ENCODE assay signal across 18 cellular contexts in the genomic region with DNA sequence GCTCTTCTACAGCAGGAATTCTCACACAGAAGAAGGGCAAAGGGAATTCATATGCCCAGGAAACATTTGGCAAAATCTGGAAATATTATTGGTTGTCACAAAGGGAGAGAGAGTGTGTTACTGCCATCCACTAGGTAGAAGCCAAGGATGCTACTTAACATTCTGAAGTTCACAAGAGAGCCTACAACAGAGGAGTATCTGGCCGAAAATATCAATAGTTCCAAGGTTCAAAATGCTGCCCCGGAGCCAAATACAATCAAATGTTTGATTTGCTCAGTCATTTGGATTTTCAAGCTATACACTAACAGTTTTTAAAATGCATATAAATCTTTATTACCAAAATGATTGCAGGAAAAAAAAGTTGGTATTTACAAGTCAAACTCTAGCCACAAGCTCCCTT. TPM values are rescaled to one million over a fixed set of nuclear protein-coding genes. Genes with fewer than 3 reads are reported as not detected.
DNase-seq lines count a peak whose midpoint lies in the region; ATAC-seq and TF ChIP-seq lines count a peak whose summit lies in the region.
"Had no signal": no experiment of that assay in that cellular context is flagged by ENCODE, and none has a peak within 500 bp of the region (broad histone marks: within the 10 kb centered on the region; RNA-seq: fewer than 3 reads in every experiment).

No MANE protein-coding gene starts in this region.

- H3K4me3 ChIP-seq in CD4-positive, CD25-positive, alpha-beta regulatory T cell (ENCODE audit: low read depth, low read length) = no peak overlapping the region
- no peak overlapping the region for H3K4me3 ChIP-seq in coronary artery
- H3K4me3 ChIP-seq: BLaER1, GM12878 had no signal

- intact Hi-C loops in activated CD8-positive, alpha-beta T cell treated with anti-CD3 and anti-CD28 coated beads for 36 hours (cut with micrococcal nuclease) = no loop called here

- no peak for TF ChIP-seq CTCF in activated CD8-positive, alpha-beta T cell treated with anti-CD3 and anti-CD28 coated beads for 36 hours (IDR thresholded peaks at IDR 0.05)
- no peak for TF ChIP-seq CTCF in coronary artery (IDR thresholded peaks at IDR 0.05)

- H3K36me3 ChIP-seq in CD4-positive, CD25-positive, alpha-beta regulatory T cell (ENCODE audit: control insufficient read depth, insufficient read depth, low read length) = peaks cover 60% of the 10 kb centered on the region

- POLR2A ChIA-PET in activated CD8-positive, alpha-beta T cell treated with anti-CD3 and anti-CD28 coated beads, Interleukin-2, amount 10 ng/mL, durations not matched to agents 7 days and 5 days (lab: Charles Lee) = interaction anchor here (0.5 to 1.1 kb wide), 2 partner anchors 16 to 35 kb away, joined by 3 read pairs; no protein-coding TSS in a partner anchor
- POLR2A ChIA-PET in activated CD8-positive, alpha-beta T cell treated with anti-CD3 and anti-CD28 coated beads for 36 hours (lab: Charles Lee) = interaction anchor here (0.6 to 3.2 kb wide), 4 partner anchors 13 to 35 kb away, joined by 3 to 9 read pairs (median 4); no protein-coding TSS in a partner anchor

- peak overlapping the region; percentile 36 for H3K27ac Mint-ChIP-seq in activated CD8-positive, alpha-beta T cell treated with anti-CD3 and anti-CD28 coated beads, Interleukin-2, amount 10 ng/mL, durations not matched to agents 7 days and 5 days
- no peak overlapping the region for H3K27ac Mint-ChIP-seq in activated CD8-positive, alpha-beta T cell treated with anti-CD3 and anti-CD28 coated beads for 36 hours
- peak overlapping the region in 2 of 3 donors; percentile 23 to 81 for H3K27ac Mint-ChIP-seq in CD4-positive, CD25-positive, alpha-beta regulatory T cell
- peak overlapping the region; percentile 43 for H3K27ac Mint-ChIP-seq in stimulated activated naive B cell treated with anti-CD40 and anti-IgM and Interleukin-4, amounts not matched to agents 10 μg/mL and 1 μg/mL and 100 μg/mL, for 72 hours

- H3K27ac ChIP-seq in CD4-positive, CD25-positive, alpha-beta regulatory T cell (ENCODE audit: insufficient read depth, low read length, poor library complexity, severe bottlenecking) = no peak overlapping the region
- no peak overlapping the region for H3K27ac ChIP-seq in coronary artery
- H3K27ac ChIP-seq: BLaER1 had no signal

- H3K9me3 Mint-ChIP-seq in activated CD8-positive, alpha-beta T cell treated with anti-CD3 and anti-CD28 coated beads, Interleukin-2, amount 10 ng/mL, durations not matched to agents 7 days and 5 days (ENCODE audit: insufficient read depth) = no peaks in the 10 kb centered on the region
- no peaks in the 10 kb centered on the region for H3K9me3 Mint-ChIP-seq in activated CD8-positive, alpha-beta T cell treated with anti-CD3 and anti-CD28 coated beads for 36 hours
- H3K9me3 Mint-ChIP-seq in CD4-positive, CD25-positive, alpha-beta regulatory T cell = no peaks in the 10 kb centered on the region
- H3K9me3 Mint-ChIP-seq in stimulated activated naive B cell treated with anti-CD40 and anti-IgM and Interleukin-4, amounts not matched to agents 10 μg/mL and 1 μg/mL and 100 μg/mL, for 72 hours = no peaks in the 10 kb centered on the region
- H3K9me3 Mint-ChIP-seq: CD14-positive monocyte; CD8-positive, alpha-beta memory T cell; H9 had no signal

- DNase-seq in activated CD8-positive, alpha-beta T cell treated with anti-CD3 and anti-CD28 coated beads, Interleukin-2, amount 10 ng/mL, durations not matched to agents 7 days and 5 days = no peak
- no peak for DNase-seq in activated CD8-positive, alpha-beta T cell treated with anti-CD3 and anti-CD28 coated beads for 36 hours
- DNase-seq in CD4-positive, CD25-positive, alpha-beta regulatory T cell = no peak
- DNase-seq in left lobe of liver (ENCODE audit: low spot score) = no peak
- DNase-seq in stimulated activated naive B cell treated with anti-CD40 and anti-IgM and Interleukin-4, amounts not matched to agents 10 μg/mL and 1 μg/mL and 100 μg/mL, for 72 hours = no peak
- no peak for DNase-seq in coronary artery (ENCODE audit: low spot score)
- no peak for DNase-seq in NCI-H2196 (lab: John Stamatoyannopoulos, UW; ENCODE audit: unreplicated experiment)
- DNase-seq: 8988T; CD8-positive, alpha-beta memory T cell; COR-L47; DMS 273 treated with DMSO at 0.1 percent for 48 hours; DMS53; DND-41; EL; H9 had no signal

- H3K27me3 ChIP-seq in CD4-positive, CD25-positive, alpha-beta regulatory T cell (ENCODE audit: control insufficient read depth, insufficient read depth, low read length) = no peaks in the 10 kb centered on the region
- H3K27me3 ChIP-seq: BLaER1 had no signal

- no peaks in the 10 kb centered on the region for H3K27me3 Mint-ChIP-seq in activated CD8-positive, alpha-beta T cell treated with anti-CD3 and anti-CD28 coated beads, Interleukin-2, amount 10 ng/mL, durations not matched to agents 7 days and 5 days (ENCODE audit: low read depth)
- H3K27me3 Mint-ChIP-seq in activated CD8-positive, alpha-beta T cell treated with anti-CD3 and anti-CD28 coated beads for 36 hours = no peaks in the 10 kb centered on the region
- H3K27me3 Mint-ChIP-seq in CD4-positive, CD25-positive, alpha-beta regulatory T cell = no peaks in the 10 kb centered on the region
- no peaks in the 10 kb centered on the region for H3K27me3 Mint-ChIP-seq in stimulated activated naive B cell treated with anti-CD40 and anti-IgM and Interleukin-4, amounts not matched to agents 10 μg/mL and 1 μg/mL and 100 μg/mL, for 72 hours
- H3K27me3 Mint-ChIP-seq: CD8-positive, alpha-beta memory T cell had no signal

- H3K9me3 ChIP-seq in CD4-positive, CD25-positive, alpha-beta regulatory T cell (ENCODE audit: control insufficient read depth in 2 of 2, low read length in 2 of 2) = no peaks in the 10 kb centered on the region
- H3K9me3 ChIP-seq: BLaER1 had no signal

- no peak for ATAC-seq in activated CD8-positive, alpha-beta T cell treated with anti-CD3 and anti-CD28 coated beads, Interleukin-2, amount 10 ng/mL, durations not matched to agents 7 days and 5 days
- ATAC-seq in activated CD8-positive, alpha-beta T cell treated with anti-CD3 and anti-CD28 coated beads for 36 hours = no peak
- ATAC-seq in CD4-positive, CD25-positive, alpha-beta regulatory T cell (ENCODE audit: low read depth in 2 of 2) = no peak
- ATAC-seq in left lobe of liver = peak; percentile 85
- ATAC-seq in stimulated activated naive B cell treated with anti-CD40 and anti-IgM and Interleukin-4, amounts not matched to agents 10 μg/mL and 1 μg/mL and 100 μg/mL, for 72 hours (replicated peaks) = no peak
- ATAC-seq: GM12878 had no signal

- peaks cover 34% of the 10 kb centered on the region for H3K36me3 Mint-ChIP-seq in activated CD8-positive, alpha-beta T cell treated with anti-CD3 and anti-CD28 coated beads, Interleukin-2, amount 10 ng/mL, durations not matched to agents 7 days and 5 days (ENCODE audit: low read depth)
- H3K36me3 Mint-ChIP-seq in activated CD8-positive, alpha-beta T cell treated with anti-CD3 and anti-CD28 coated beads for 36 hours (ENCODE audit: low read depth) = peaks cover 27% of the 10 kb centered on the region
- H3K36me3 Mint-ChIP-seq in CD4-positive, CD25-positive, alpha-beta regulatory T cell = peaks cover 19% of the 10 kb centered on the region
- H3K36me3 Mint-ChIP-seq in stimulated activated naive B cell treated with anti-CD40 and anti-IgM and Interleukin-4, amounts not matched to agents 10 μg/mL and 1 μg/mL and 100 μg/mL, for 72 hours = peaks cover 12 to 23% of the 10 kb centered on the region in 2 donors

- H3K4me1 ChIP-seq in CD4-positive, CD25-positive, alpha-beta regulatory T cell (ENCODE audit: control insufficient read depth, insufficient read depth, low read length, poor library complexity, severe bottlenecking) = no peaks in the 10 kb centered on the region
- H3K4me1 ChIP-seq: BLaER1 had no signal

- CTCF ChIA-PET in activated CD8-positive, alpha-beta T cell treated with anti-CD3 and anti-CD28 coated beads, Interleukin-2, amount 10 ng/mL, durations not matched to agents 7 days and 5 days (lab: Charles Lee) = no interaction called here
- CTCF ChIA-PET in activated CD8-positive, alpha-beta T cell treated with anti-CD3 and anti-CD28 coated beads for 36 hours (lab: Charles Lee) = interaction anchor here (1.1 to 1.5 kb wide), 2 partner anchors 9 to 455 kb away, joined by 3 read pairs; no protein-coding TSS in a partner anchor

- no peak overlapping the region for H3K4me3 Mint-ChIP-seq in activated CD8-positive, alpha-beta T cell treated with anti-CD3 and anti-CD28 coated beads, Interleukin-2, amount 10 ng/mL, durations not matched to agents 7 days and 5 days
- H3K4me3 Mint-ChIP-seq in activated CD8-positive, alpha-beta T cell treated with anti-CD3 and anti-CD28 coated beads for 36 hours = no peak overlapping the region
- no peak overlapping the region for H3K4me3 Mint-ChIP-seq in CD4-positive, CD25-positive, alpha-beta regulatory T cell
- no peak overlapping the region for H3K4me3 Mint-ChIP-seq in stimulated activated naive B cell treated with anti-CD40 and anti-IgM and Interleukin-4, amounts not matched to agents 10 μg/mL and 1 μg/mL and 100 μg/mL, for 72 hours
- H3K4me3 Mint-ChIP-seq: CD8-positive, alpha-beta memory T cell; H9 had no signal

- peaks cover 2% of the 10 kb centered on the region for H3K4me1 Mint-ChIP-seq in activated CD8-positive, alpha-beta T cell treated with anti-CD3 and anti-CD28 coated beads, Interleukin-2, amount 10 ng/mL, durations not matched to agents 7 days and 5 days (ENCODE audit: low read depth)
- H3K4me1 Mint-ChIP-seq in activated CD8-positive, alpha-beta T cell treated with anti-CD3 and anti-CD28 coated beads for 36 hours (ENCODE audit: low read depth) = peaks cover 5% of the 10 kb centered on the region
- H3K4me1 Mint-ChIP-seq in CD4-positive, CD25-positive, alpha-beta regulatory T cell = peaks cover 0 to 24% (median 6%) of the 10 kb centered on the region in 4 donors
- peaks cover 0 to 4% of the 10 kb centered on the region in 2 donors for H3K4me1 Mint-ChIP-seq in stimulated activated naive B cell treated with anti-CD40 and anti-IgM and Interleukin-4, amounts not matched to agents 10 μg/mL and 1 μg/mL and 100 μg/mL, for 72 hours
- H3K4me1 Mint-ChIP-seq: CD14-positive monocyte, H9 had no signal

RNA-seq across cellular contexts. Expression of gene OTUD4, which starts 18.8 kb away (rescaled TPM):
- 10 to 100 TPM; 39.4 to 43.6 TPM for total RNA-seq in activated CD8-positive, alpha-beta T cell treated with anti-CD3 and anti-CD28 coated beads, Interleukin-2, amount 10 ng/mL, durations not matched to agents 7 days and 5 days
- total RNA-seq in activated CD8-positive, alpha-beta T cell treated with anti-CD3 and anti-CD28 coated beads for 36 hours = 10 to 100 TPM; 41.4 to 49.6 TPM
- total RNA-seq in CD4-positive, CD25-positive, alpha-beta regulatory T cell = 74.9 TPM
- polyA plus RNA-seq in CD4-positive, CD25-positive, alpha-beta regulatory T cell = 10 to 100 TPM; 10.6 to 13.1 (median 12.6) TPM
- total RNA-seq in left lobe of liver = 16.9 TPM
